ENCODE assay signal across 15 cellular contexts in genomic region chr21:40902299-40902698, GRCh38. TPM values are rescaled to one million over a fixed set of nuclear protein-coding genes. Genes with fewer than 3 reads are reported as not detected.
DNase-seq lines count a peak whose midpoint lies in the region; ATAC-seq and TF ChIP-seq lines count a peak whose summit lies in the region.
"Had no signal": no experiment of that assay in that cellular context is flagged by ENCODE, and none has a peak within 500 bp of the region (broad histone marks: within the 10 kb centered on the region; RNA-seq: fewer than 3 reads in every experiment).

No MANE protein-coding gene starts in this region.

- no peaks in the 10 kb centered on the region for H3K27me3 ChIP-seq in left ventricle myocardium inferior (ENCODE audit: low read depth)
- H3K27me3 ChIP-seq: SJCRH30, tibial nerve had no signal

- H3K4me3 ChIP-seq in left ventricle myocardium inferior, result no peak overlapping the region
- H3K4me3 ChIP-seq: SJCRH30, tibial nerve had no signal

- peaks cover 13% of the 10 kb centered on the region for H3K9me3 ChIP-seq in left ventricle myocardium inferior (replicated peaks)
- H3K9me3 ChIP-seq: SJCRH30 had no signal

- peak; percentile 84 for DNase-seq in Ammon's horn (ENCODE audit: low spot score)
- peak; percentile 74 for DNase-seq in NCI-H1105 (lab: John Stamatoyannopoulos, UW)
- DNase-seq in NCI-H69 (lab: John Stamatoyannopoulos, UW), result peak; percentile 98
- DNase-seq in left ventricle myocardium inferior, result no peak
- DNase-seq in hepatic stellate cell (ENCODE audit: low spot score), result no peak
- DNase-seq: activated CD4-positive, alpha-beta T cell treated with anti-CD3 and anti-CD28 coated beads, Interleukin-2, amount 50 U/mL, for 4 hours; SJCRH30; stimulated activated CD4-positive, alpha-beta T cell treated with anti-CD3 and anti-CD28 coated beads, Interleukin-12 subunit alpha, Interleukin-12 subunit beta, amount 100 ng/mL, for 4 hours had no signal

- peak overlapping the region; percentile 26 for H3K27ac ChIP-seq in left ventricle myocardium inferior (replicated peaks)
- H3K27ac ChIP-seq: SJCRH30, tibial nerve had no signal

- H3K36me3 ChIP-seq in left ventricle myocardium inferior, result no peaks in the 10 kb centered on the region
- H3K36me3 ChIP-seq: SJCRH30, tibial nerve had no signal

- TF ChIP-seq CTCF in left ventricle myocardium inferior (IDR thresholded peaks at IDR 0.05; ENCODE audit: borderline replicate concordance), result no peak

- peaks cover 14% of the 10 kb centered on the region for H3K4me1 ChIP-seq in left ventricle myocardium inferior
- H3K4me1 ChIP-seq: SJCRH30, tibial nerve had no signal

- ATAC-seq in HG03342 (IDR thresholded peaks at IDR 0.05; ENCODE audit: unreplicated experiment), result no peak
- ATAC-seq in GM18517 (IDR thresholded peaks at IDR 0.05; ENCODE audit: unreplicated experiment), result no peak
- ATAC-seq in GM21528 (IDR thresholded peaks at IDR 0.05; ENCODE audit: low FRiP score, unreplicated experiment), result no peak

- intact Hi-C loops in left ventricle myocardium inferior (cut with micrococcal nuclease), result no loop called here

RNA-seq across cellular contexts. Expression of gene DSCAM, which starts 55.3 kb away (rescaled TPM):
- not detected for total RNA-seq in left ventricle myocardium inferior
- total RNA-seq: dermis microvascular lymphatic vessel endothelial cell, mononuclear cell, osteocyte had no signal

Comparison
In these comparisons a context has a peak if more than half of its experiments do, and no peak if none do; other contexts are left out.
1. DNase-seq: peak in Ammon's horn (single experiment), NCI-H1105 (single experiment) and NCI-H69 (single experiment); none in left ventricle myocardium inferior (single experiment) and hepatic stellate cell (single experiment).